29 cellular contexts compared by ENCODE assay signal in the genomic region with DNA sequence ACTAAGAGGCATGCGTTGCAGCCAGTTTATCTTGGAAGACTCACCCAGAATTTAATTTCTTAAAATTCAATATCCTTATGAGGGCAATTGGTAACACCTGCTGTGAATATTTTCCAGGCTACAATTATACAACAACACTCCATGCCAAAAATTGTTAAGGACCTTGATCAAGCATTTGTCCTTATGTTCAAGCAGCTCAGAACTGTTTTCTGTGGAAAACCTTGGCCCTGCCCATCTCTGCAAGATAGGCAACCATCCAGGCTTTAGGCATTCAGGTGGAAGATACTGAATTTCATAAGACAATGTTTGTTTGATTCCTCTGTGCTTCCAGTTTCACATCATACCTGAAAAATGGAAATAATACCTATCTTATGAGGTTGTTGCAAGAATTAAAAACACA.
"Had no signal": no experiment of that assay in that cellular context is flagged by ENCODE, and none has a peak within 500 bp of the region (broad histone marks: within the 10 kb centered on the region; RNA-seq: fewer than 3 reads in every experiment).

No MANE protein-coding gene starts in this region.

- DNase-seq: Kasumi-1, KG1, MG63, NCI-H1048, NCI-H1092 treated with DMSO at 0.1 percent for 48 hours, NCI-H1105 treated with DMSO at 0.1 percent for 48 hours, NCI-H1417, NCI-H1436, NCI-H146, NCI-H1694, NCI-H187, NCI-H1930, NCI-H2029 treated with DMSO at 0.1 percent for 48 hours, NCI-H2081 treated with DMSO at 0.1 percent for 48 hours, NCI-H2107, NCI-H2171, NCI-H226, NCI-H446 treated with DMSO at 0.1 percent for 48 hours, NCI-H510A, NCI-H526, NCI-H774, PC-9, SHP77, SIG-M5, SJCRH30, T-cell had no signal

- H3K27ac Mint-ChIP-seq: T-cell had no signal

- H3K36me3 Mint-ChIP-seq: T-cell had no signal

- H3K4me1 Mint-ChIP-seq: T-cell had no signal

- H3K4me3 Mint-ChIP-seq: T-cell had no signal

- ATAC-seq: Panc1, Right ventricle myocardium inferior, SK-N-SH treated with all-trans-retinoic acid at 6 μM for 48 hours, T-cell had no signal

- H3K27me3 Mint-ChIP-seq: T-cell had no signal
